ENCODE assay signal across 8 cellular contexts in genomic region chr1:156767101-156767878, GRCh38. TPM values are rescaled to one million over a fixed set of nuclear protein-coding genes. Genes with fewer than 3 reads are reported as not detected.
A peak's percentile ranks its signal among the peaks of the same experiment; 100 is the strongest.
DNase-seq lines count a peak whose midpoint lies in the region; ATAC-seq and TF ChIP-seq lines count a peak whose summit lies in the region.

Gene PRCC (plus strand): TSS chr1:156767535. CDS start chr1:156767772, 237 bp downstream.

- peaks cover 6% of the 10 kb centered on the region; the same call in 1 of the 2 replicates for H3K9me3 ChIP-seq in AG04450 (ENCODE audit: control insufficient read depth, insufficient read depth, low read length)
- H3K9me3 ChIP-seq in spleen: no peaks in the 10 kb centered on the region

- POLR2A ChIA-PET in AG04450 (lab: Yijun Ruan, JAX): interaction anchor here (0.5 to 2.5 kb wide), 10 partner anchors 14 to 121 kb away, joined by 3 to 24 read pairs (median 4); partner anchors contain the start of genes HDGF, ISG20L2, METTL25B and MRPL24
- POLR2A ChIA-PET in WTC11 (lab: Charles Lee): interaction anchor here (0.6 to 3.4 kb wide), 8 partner anchors 12 to 93 kb away, joined by 3 to 24 read pairs (median 6); partner anchors contain the start of genes HDGF, ISG20L2, METTL25B and MRPL24

- H3K27ac ChIP-seq in AG04450 (ENCODE audit: low read depth, low read length): peak within 1 kb of the TSS; percentile 77
- peak within 1 kb of the TSS; percentile 76 to 97 (median 94) for H3K27ac ChIP-seq in spleen

- TF ChIP-seq POLR2A in spleen (IDR thresholded peaks at IDR 0.05): peak in 2 of 3 donors; percentile 13 to 53

- H3K4me3 ChIP-seq in AG04450 (ENCODE audit: low read depth, low read length): peak within 1 kb of the TSS; percentile 95
- H3K4me3 ChIP-seq in spleen: peak within 1 kb of the TSS; percentile 58 to 96 (median 78)

- H3K4me3 Mint-ChIP-seq in WTC11: no peak within 1 kb of the TSS

- peaks cover 33 to 59% (median 54%) of the 10 kb centered on the region in 6 donors for H3K4me1 ChIP-seq in spleen

- peaks cover 9% of the 10 kb centered on the region for H3K36me3 Mint-ChIP-seq in WTC11

- DNase-seq in AG04450 (ENCODE audit: low read depth, low spot score): peak; percentile 100
- DNase-seq in NCI-H2227 treated with DMSO at 0.1 percent for 48 hours (lab: John Stamatoyannopoulos, UW): peak; percentile 99
- DNase-seq in WTC11 (ENCODE audit: low spot score): peak; percentile 98
- peak; percentile 99 for DNase-seq in central memory CD4-positive, alpha-beta T cell
- peak; percentile 100 for DNase-seq in inferior parietal cortex (ENCODE audit: extremely low spot score)
- DNase-seq in spleen: peak; percentile 99

- no peaks in the 10 kb centered on the region for H3K9me3 Mint-ChIP-seq in WTC11

- peak; percentile 89 for ATAC-seq in GM18907 (IDR thresholded peaks at IDR 0.05; ENCODE audit: unreplicated experiment)
- ATAC-seq in HG03159 (IDR thresholded peaks at IDR 0.05; ENCODE audit: unreplicated experiment): peak; percentile 92
- peak; percentile 96 for ATAC-seq in WTC11

- TF ChIP-seq CTCF in AG04450 (IDR thresholded peaks at IDR 0.05; ENCODE audit: low read depth, low read length): no peak
- TF ChIP-seq CTCF in WTC11 (IDR thresholded peaks at IDR 0.05): no peak
- peak in 3 of 11 experiments; percentile 8 to 21 (median 9) for TF ChIP-seq CTCF in spleen (IDR thresholded peaks at IDR 0.05 in 8 of 11, conservative IDR thresholded peaks at IDR 0.05 in 3 of 11)

- intact Hi-C loops in spleen (cut with DNase I; ENCODE audit: low total_unique reads): no loop called here

- peaks cover 34% of the 10 kb centered on the region for H3K4me1 Mint-ChIP-seq in WTC11

- no peaks in the 10 kb centered on the region for H3K27me3 Mint-ChIP-seq in WTC11 (ENCODE audit: low read depth)

- 0% methylated on average over 21 to 50 of the region's 50 CpGs for WGBS in spleen, 5 donors

- CTCF ChIA-PET in AG04450 (lab: Charles Lee): interaction anchor here (1.6 kb wide), 1 partner anchor 92 kb away, joined by 5 read pairs; no protein-coding TSS in a partner anchor
- CTCF ChIA-PET in WTC11 (lab: Charles Lee): interaction anchor here (0.5 to 2.9 kb wide), 17 partner anchors 15 to 307 kb away, joined by 3 to 39 read pairs (median 4); partner anchors contain the start of genes ISG20L2, LRRC71, METTL25B and MRPL24

- H3K27ac Mint-ChIP-seq in WTC11: peak within 1 kb of the TSS; percentile 28; the same call in 1 of the 2 replicates

- peaks cover 0 to 24% (median 4%) of the 10 kb centered on the region in 6 donors for H3K36me3 ChIP-seq in spleen

- H3K27me3 ChIP-seq in AG04450 (ENCODE audit: control insufficient read depth, insufficient read depth, low read length): no peaks in the 10 kb centered on the region
- H3K27me3 ChIP-seq in spleen (replicated peaks in 1 of 7): no peaks in the 10 kb centered on the region

TF ChIP-seq in WTC11, 78 proteins besides CTCF, POLR2A, EP300 and RAD21 (continues in another document):
- no peak for TF ChIP-seq ZNF416 (CRISPR knock-in tag; IDR thresholded peaks at IDR 0.05)
- TF ChIP-seq ZNF121 (CRISPR knock-in tag; IDR thresholded peaks at IDR 0.05): peak; percentile 83
- no peak for TF ChIP-seq ZMAT4 (CRISPR knock-in tag; IDR thresholded peaks at IDR 0.05)
- TF ChIP-seq NR1H2 (CRISPR knock-in tag; IDR thresholded peaks at IDR 0.05): no peak
- TF ChIP-seq FOXK1 (CRISPR knock-in tag; IDR thresholded peaks at IDR 0.05): peak; percentile 35; the same call in 1 of the 2 replicates
- TF ChIP-seq E2F5 (CRISPR knock-in tag; IDR thresholded peaks at IDR 0.05): no peak; the same call in 1 of the 2 replicates
- no peak for TF ChIP-seq KAT7 (CRISPR knock-in tag; IDR thresholded peaks at IDR 0.05; ENCODE audit: borderline replicate concordance)
- 0 out of 2 replicates have a peak, but pooled peaks have one; percentile 16 for TF ChIP-seq TEAD1 (CRISPR knock-in tag; IDR thresholded peaks at IDR 0.05)
- TF ChIP-seq HMGXB4 (CRISPR knock-in tag; IDR thresholded peaks at IDR 0.05): peak; percentile 84
- TF ChIP-seq TEAD4 (CRISPR knock-in tag; IDR thresholded peaks at IDR 0.05): peak; percentile 57; the same call in 1 of the 2 replicates
- TF ChIP-seq NFE2L1 (CRISPR knock-in tag; IDR thresholded peaks at IDR 0.05): 0 out of 2 replicates have a peak, but pooled peaks have one; percentile 36
- TF ChIP-seq STAT6 (CRISPR knock-in tag; conservative IDR thresholded peaks at IDR 0.05; ENCODE audit: low read depth): no peak
- peak; percentile 38; the same call in 1 of the 2 replicates for TF ChIP-seq ESRRA (CRISPR knock-in tag; IDR thresholded peaks at IDR 0.05; ENCODE audit: borderline replicate concordance)
- 0 out of 2 replicates have a peak, but pooled peaks have one; percentile 16 for TF ChIP-seq NFYB (CRISPR knock-in tag; conservative IDR thresholded peaks at IDR 0.05; ENCODE audit: low read depth)
- no peak; the same call in none of the 2 replicates for TF ChIP-seq FOXP4 (CRISPR knock-in tag; IDR thresholded peaks at IDR 0.05)
- no peak for TF ChIP-seq NFATC4 (CRISPR knock-in tag; IDR thresholded peaks at IDR 0.05)
- peak; percentile 61; the same call in 1 of the 2 replicates for TF ChIP-seq SMAD4 (CRISPR knock-in tag; IDR thresholded peaks at IDR 0.05)
- TF ChIP-seq SP1 (CRISPR knock-in tag; conservative IDR thresholded peaks at IDR 0.05): peak; percentile 82
- peak; percentile 76; the same call in 1 of the 2 replicates for TF ChIP-seq JUN (CRISPR knock-in tag; IDR thresholded peaks at IDR 0.05)
- TF ChIP-seq MAX (CRISPR knock-in tag; IDR thresholded peaks at IDR 0.05): peak; percentile 42

RNA-seq across cellular contexts. Expression of gene PRCC, which starts in this region (rescaled TPM):
- polyA plus RNA-seq in AG04450 (2011; rRNA removed) (51.1 and 58.6 TPM in 2 replicates), spleen (10 to 100 TPM; 39.1 to 55.9 (median 52.5) TPM)
- 84.3 and 120 TPM in 2 replicates for polyA minus RNA-seq in AG04450 (2011; rRNA and poly(A)+ RNA removed)
- total RNA-seq in WTC11 (2021) (97.4 to 98.5 TPM (median 98.0 TPM) in 3 replicates), spleen (10 to 100 TPM; 45.4 to 64.6 (median 57.9) TPM)

Comparison
In these comparisons a context has a peak if more than half of its experiments do, and no peak if none do; other contexts are left out.
1. Peak in every context shown above with its lines: DNase-seq, ATAC-seq, H3K4me3 ChIP-seq and H3K27ac ChIP-seq.